In the genomic region with DNA sequence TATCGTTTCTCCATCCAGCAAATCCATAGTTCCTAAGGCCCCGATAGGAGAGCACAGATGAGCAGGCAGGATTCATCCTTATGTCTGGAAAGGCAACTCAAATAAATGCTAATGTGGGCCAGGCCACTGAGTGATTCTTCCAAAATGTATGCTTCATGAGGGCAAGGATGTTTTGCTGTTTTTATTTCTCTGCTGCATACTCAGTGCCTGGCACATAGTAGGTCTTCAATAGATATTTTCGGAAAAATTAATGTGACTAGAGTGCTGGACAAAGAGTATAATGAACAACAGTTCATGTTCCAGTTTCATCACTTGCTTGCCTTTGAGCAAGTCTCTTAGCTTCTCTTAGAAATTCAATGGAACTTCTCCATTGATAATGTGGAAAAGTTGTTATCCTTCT, we compare ENCODE assay signal across 28 cellular contexts.
"Had no signal": no experiment of that assay in that cellular context is flagged by ENCODE, and none has a peak within 500 bp of the region (broad histone marks: within the 10 kb centered on the region; RNA-seq: fewer than 3 reads in every experiment).

No MANE protein-coding gene starts in this region.

- H3K9me3 ChIP-seq: colonic mucosa, gastrocnemius medialis had no signal

- DNase-seq: colonic mucosa; cortex of kidney; dermis blood vessel endothelial cell; dorsolateral prefrontal cortex; effector CD4-positive, alpha-beta T cell; effector CD8-positive, alpha-beta T cell; effector memory CD4-positive, alpha-beta T cell; effector memory CD8-positive, alpha-beta T cell; endodermal cell; erythroblast; esophagus squamous epithelium; foreskin fibroblast; foreskin keratinocyte; foreskin melanocyte; gastrocnemius medialis; glutamatergic neuron; head of caudate nucleus; heart left ventricle; heart right ventricle had no signal

- FAIRE-seq: colon, endometrium, endothelial cell of umbilical vein, frontal cortex had no signal

- H3K4me3 ChIP-seq: colonic mucosa, coronary artery, dorsolateral prefrontal cortex, esophagus muscularis mucosa, esophagus squamous epithelium, gastrocnemius medialis, gastroesophageal sphincter, heart left ventricle, heart right ventricle had no signal

- ATAC-seq: effector memory CD8-positive, alpha-beta T cell; esophagus mucosa; foreskin keratinocyte; gastrocnemius medialis; gastroesophageal sphincter; heart left ventricle; heart right ventricle had no signal

- H3K27me3 ChIP-seq: colonic mucosa, dorsolateral prefrontal cortex, esophagus muscularis mucosa, foreskin keratinocyte, gastroesophageal sphincter, heart left ventricle had no signal

- H3K4me1 ChIP-seq: colonic mucosa, gastrocnemius medialis, gastroesophageal sphincter, heart left ventricle, heart right ventricle had no signal

- H3K27ac ChIP-seq: colonic mucosa, coronary artery, dorsolateral prefrontal cortex, epithelial cell of prostate, esophagus muscularis mucosa, esophagus squamous epithelium, foreskin keratinocyte, gastrocnemius medialis, gastroesophageal sphincter, heart left ventricle, heart right ventricle had no signal

- H3K36me3 ChIP-seq: colonic mucosa, esophagus muscularis mucosa, esophagus squamous epithelium, gastrocnemius medialis, gastroesophageal sphincter, heart left ventricle, heart right ventricle had no signal
